ENCODE assay signal across 10 cellular contexts in genomic region chr2:55111570-55112228, GRCh38.
A peak's percentile ranks its signal among the peaks of the same experiment; 100 is the strongest.
DNase-seq lines count a peak whose midpoint lies in the region; ATAC-seq lines count a peak whose summit lies in the region.
"Had no signal": no experiment of that assay in that cellular context is flagged by ENCODE, and none has a peak within 500 bp of the region (broad histone marks: within the 10 kb centered on the region; RNA-seq: fewer than 3 reads in every experiment).

No MANE protein-coding gene starts in this region.

- H3K36me3 Mint-ChIP-seq in naive B cell = no peaks in the 10 kb centered on the region

- peaks cover 9 to 18% (median 15%) of the 10 kb centered on the region in 3 donors for H3K4me1 Mint-ChIP-seq in naive B cell
- H3K4me1 Mint-ChIP-seq: central memory CD8-positive, alpha-beta T cell had no signal

- ATAC-seq in naive B cell (ENCODE audit: low read depth in 2 of 2) (no peak), HG03469 (IDR thresholded peaks at IDR 0.05; ENCODE audit: unreplicated experiment) (no peak), HG03196 (IDR thresholded peaks at IDR 0.05; ENCODE audit: unreplicated experiment) (no peak)
- ATAC-seq: GM12878 had no signal

- peak; percentile 84 for DNase-seq in AG20443 (ENCODE audit: low spot score)
- peak; percentile 95 for DNase-seq in HT1080 (ENCODE audit: low read depth)
- DNase-seq in SHP77 treated with DMSO at 0.1 percent for 48 hours (lab: John Stamatoyannopoulos, UW) = peak; percentile 96
- peak; percentile 95 for DNase-seq in fibroblast of gingiva (ENCODE audit: low read depth)
- DNase-seq in naive B cell = no peak
- no peak for DNase-seq in stimulated activated CD4-positive, alpha-beta T cell treated with anti-CD3 and anti-CD28 coated beads, Interleukin-2, amount 100 ng/mL, for 24 hours

- no peak overlapping the region for H3K4me3 Mint-ChIP-seq in naive B cell
- H3K4me3 Mint-ChIP-seq: central memory CD8-positive, alpha-beta T cell had no signal

- H3K27ac Mint-ChIP-seq in naive B cell = peak overlapping the region in 4 of 6 donors; percentile 21 to 88 (median 34)

- H3K27me3 Mint-ChIP-seq in naive B cell = no peaks in the 10 kb centered on the region
- H3K27me3 Mint-ChIP-seq: central memory CD8-positive, alpha-beta T cell had no signal

- H3K9me3 Mint-ChIP-seq in naive B cell = no peaks in the 10 kb centered on the region
- H3K9me3 Mint-ChIP-seq: central memory CD8-positive, alpha-beta T cell had no signal

Comparison
In these comparisons a context has a peak if more than half of its experiments do, and no peak if none do; other contexts are left out.
1. DNase-seq: peak in AG20443 (single experiment), HT1080 (single experiment), SHP77 treated with DMSO at 0.1 percent for 48 hours (single experiment) and fibroblast of gingiva (single experiment); none in naive B cell (single experiment) and stimulated activated CD4-positive, alpha-beta T cell treated with anti-CD3 and anti-CD28 coated beads, Interleukin-2, amount 100 ng/mL, for 24 hours (0 of 2).